In the genomic region with DNA sequence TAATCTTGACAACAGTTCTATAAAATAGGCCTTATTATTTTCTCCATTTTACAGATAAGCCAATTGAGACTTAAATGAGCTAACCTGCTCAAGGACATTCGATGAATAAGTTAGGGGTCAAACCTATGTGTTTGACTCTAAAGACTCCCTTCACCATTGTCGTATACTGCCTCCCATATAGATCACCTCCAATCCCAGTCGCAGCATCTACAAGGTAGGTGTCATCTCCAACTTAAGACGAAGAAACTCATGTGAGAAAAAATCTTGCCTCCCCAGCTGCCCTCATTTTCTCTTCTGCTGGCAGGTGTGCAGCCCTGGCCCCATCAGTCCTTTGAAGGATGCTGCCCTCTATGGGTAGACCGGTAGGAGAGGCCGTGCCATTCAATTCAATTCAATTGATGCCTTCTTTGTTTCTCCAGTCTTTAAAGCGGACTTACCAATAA, we compare ENCODE assay signal across 8 cellular contexts.
A peak's percentile ranks its signal among the peaks of the same experiment; 100 is the strongest.
DNase-seq lines count a peak whose midpoint lies in the region; ATAC-seq and TF ChIP-seq lines count a peak whose summit lies in the region.

No MANE protein-coding gene starts in this region.

- no peak overlapping the region for H3K4me3 ChIP-seq in right atrium auricular region

- H3K4me1 ChIP-seq in right atrium auricular region, result no peaks in the 10 kb centered on the region

- TF ChIP-seq CTCF in CD4-positive, alpha-beta T cell (IDR thresholded peaks at IDR 0.05), result peak; percentile 60
- TF ChIP-seq CTCF in right atrium auricular region (IDR thresholded peaks at IDR 0.05), result peak; percentile 18 to 58

- H3K27me3 Mint-ChIP-seq in CD4-positive, alpha-beta T cell, result no peaks in the 10 kb centered on the region

- no peaks in the 10 kb centered on the region for H3K36me3 Mint-ChIP-seq in CD4-positive, alpha-beta T cell (ENCODE audit: low read depth)

- H3K36me3 ChIP-seq in right atrium auricular region, result no peaks in the 10 kb centered on the region

- H3K9me3 ChIP-seq in CD4-positive, alpha-beta T cell (ENCODE audit: control insufficient read depth, low read length), result no peaks in the 10 kb centered on the region
- H3K9me3 ChIP-seq in right atrium auricular region, result no peaks in the 10 kb centered on the region

- no peak overlapping the region for H3K4me3 Mint-ChIP-seq in CD4-positive, alpha-beta T cell

- CTCF ChIA-PET in CD4-positive, alpha-beta T cell (lab: Charles Lee), result interaction anchor here (0.6 kb wide), 1 partner anchor 1731 kb away, joined by 3 read pairs; no protein-coding TSS in a partner anchor

- H3K27ac Mint-ChIP-seq in CD4-positive, alpha-beta T cell, result no peak overlapping the region

- intact Hi-C loops in CD4-positive, alpha-beta T cell (cut with DNase I, micrococcal nuclease), result loop anchor here (5.0 kb wide), 2 partner anchors 127 to 147 kb away; no protein-coding TSS in a partner anchor

- H3K4me1 Mint-ChIP-seq in CD4-positive, alpha-beta T cell (ENCODE audit: low read depth), result no peaks in the 10 kb centered on the region

- POLR2A ChIA-PET in CD4-positive, alpha-beta T cell (lab: Charles Lee), result no interaction called here

- no peaks in the 10 kb centered on the region for H3K9me3 Mint-ChIP-seq in CD4-positive, alpha-beta T cell

- H3K27me3 ChIP-seq in CD4-positive, alpha-beta T cell (ENCODE audit: control insufficient read depth, insufficient read depth, low read length), result no peaks in the 10 kb centered on the region
- no peaks in the 10 kb centered on the region for H3K27me3 ChIP-seq in right atrium auricular region

- ATAC-seq in CD4-positive, alpha-beta T cell (ENCODE audit: poor library complexity), result peak; percentile 58
- peak; percentile 91 for ATAC-seq in GM18867 (IDR thresholded peaks at IDR 0.05; ENCODE audit: unreplicated experiment)
- ATAC-seq in HG02970 (IDR thresholded peaks at IDR 0.05; ENCODE audit: low FRiP score, unreplicated experiment), result peak; percentile 71

- H3K27ac ChIP-seq in CD4-positive, alpha-beta T cell (ENCODE audit: low read depth, low read length), result no peak overlapping the region
- H3K27ac ChIP-seq in right atrium auricular region, result no peak overlapping the region

- DNase-seq in CD4-positive, alpha-beta T cell, result peak in 4 of 10 experiments; percentile 3 to 19 (median 9)
- DNase-seq in NCI-H2171 (lab: John Stamatoyannopoulos, UW), result peak; percentile 36
- DNase-seq in activated CD4-positive, alpha-beta T cell treated with anti-CD3 and anti-CD28 coated beads, Interleukin-2, amount 50 U/mL, for 4 hours, result peak; percentile 4
- DNase-seq in right atrium auricular region (ENCODE audit: low spot score), result no peak
- DNase-seq in stimulated activated CD4-positive, alpha-beta T cell treated with anti-CD3 and anti-CD28 coated beads, TNF-alpha, amount 100 ng/mL, for 24 hours (ENCODE audit: low read depth in 3 of 3), result peak; percentile 7 to 36 (median 17)
- DNase-seq in cerebellar nuclear complex (lab: John Stamatoyannopoulos, UW), result no peak

Comparison
In these comparisons a context has a peak if more than half of its experiments do, and no peak if none do; other contexts are left out.
1. DNase-seq: peak in NCI-H2171 (single experiment), activated CD4-positive, alpha-beta T cell treated with anti-CD3 and anti-CD28 coated beads, Interleukin-2, amount 50 U/mL, for 4 hours (2 of 2) and stimulated activated CD4-positive, alpha-beta T cell treated with anti-CD3 and anti-CD28 coated beads, TNF-alpha, amount 100 ng/mL, for 24 hours (3 of 3); none in right atrium auricular region (single experiment) and cerebellar nuclear complex (0 of 2).
2. Peak in every context shown above with its lines, with median percentiles within 50 percentile points of each other: ATAC-seq.